Comparison of ENCODE assay signal across 8 cellular contexts in genomic region chr17:76071497-76072148, GRCh38. TPM values are rescaled to one million over a fixed set of nuclear protein-coding genes. Genes with fewer than 3 reads are reported as not detected.
DNase-seq lines count a peak whose midpoint lies in the region; ATAC-seq and TF ChIP-seq lines count a peak whose summit lies in the region.

No MANE protein-coding gene starts in this region.

- H3K27me3 Mint-ChIP-seq in effector memory CD8-positive, alpha-beta T cell: peaks cover 17 to 22% of the 10 kb centered on the region in 2 donors

- ATAC-seq in effector memory CD8-positive, alpha-beta T cell (replicated peaks): peak; percentile 17
- ATAC-seq in HG02623 (IDR thresholded peaks at IDR 0.05; ENCODE audit: unreplicated experiment): no peak
- ATAC-seq in HG03342 (IDR thresholded peaks at IDR 0.05; ENCODE audit: unreplicated experiment): no peak

- H3K9me2 ChIP-seq in PC-9 (ENCODE audit: insufficient read depth): no peaks in the 10 kb centered on the region

- H3K27me3 ChIP-seq in PC-9 (ENCODE audit: insufficient read depth, low read depth) (no peaks in the 10 kb centered on the region; the same call in 1 of the 2 replicates), osteoblast (ENCODE audit: insufficient read depth, low read length) (peaks cover 32% of the 10 kb centered on the region)

- peaks cover 47% of the 10 kb centered on the region for H3K79me2 ChIP-seq in PC-9 (ENCODE audit: low read depth)
- peaks cover 59% of the 10 kb centered on the region for H3K79me2 ChIP-seq in osteoblast (ENCODE audit: insufficient read depth, low read length)

- no peaks in the 10 kb centered on the region for H3K9me3 Mint-ChIP-seq in effector memory CD8-positive, alpha-beta T cell

- CTCF ChIA-PET in PC-9 (lab: Charles Lee): interaction anchor here (0.5 to 0.7 kb wide), 2 partner anchors 38 to 711 kb away, joined by 3 to 18 read pairs; no protein-coding TSS in a partner anchor

- peak overlapping the region; percentile 45 for H3K27ac ChIP-seq in PC-9
- H3K27ac ChIP-seq in osteoblast (ENCODE audit: low read depth, low read length): peak overlapping the region; percentile 82

- H3F3A ChIP-seq in PC-9 (ENCODE audit: insufficient read depth, low read depth): no peaks in the 10 kb centered on the region; the same call in 1 of the 2 replicates

- no peaks in the 10 kb centered on the region for H3K36me3 ChIP-seq in PC-9 (ENCODE audit: low read depth)
- peaks cover 13% of the 10 kb centered on the region for H3K36me3 ChIP-seq in osteoblast (ENCODE audit: insufficient read depth, low read length)

- peaks cover 29 to 32% of the 10 kb centered on the region in 2 donors for H3K4me1 Mint-ChIP-seq in effector memory CD8-positive, alpha-beta T cell (ENCODE audit: low read depth in 2 of 2)

- H2AFZ ChIP-seq in PC-9 (peak overlapping the region; percentile 91; the same call in 1 of the 2 replicates), osteoblast (ENCODE audit: low read length) (peak overlapping the region; percentile 69)

- BruUV-seq in PC-9 (replicated peaks; lab: Mats Ljungman, UMichigan): TSS peak; percentile 65

- H4K20me1 ChIP-seq in PC-9 (ENCODE audit: insufficient read depth) (peaks cover 9% of the 10 kb centered on the region; the same call in 1 of the 2 replicates), osteoblast (ENCODE audit: insufficient read depth, low read length) (peaks cover 27% of the 10 kb centered on the region)

- H3K36me3 Mint-ChIP-seq in effector memory CD8-positive, alpha-beta T cell (ENCODE audit: insufficient read depth): peaks cover 38% of the 10 kb centered on the region

- H3K9me3 ChIP-seq in PC-9 (ENCODE audit: insufficient read depth, low read depth): no peaks in the 10 kb centered on the region
- H3K9me3 ChIP-seq in osteoblast (ENCODE audit: low read depth, low read length): no peaks in the 10 kb centered on the region

- in situ Hi-C loops in GM13976 (cut with MboI; ENCODE audit: low sequenced_read_pairs, unreplicated experiment): no loop called here

- DNase-seq in GM13976 (ENCODE audit: low spot score) (peak; percentile 71), PC-9 (no peak), osteoblast (ENCODE audit: insufficient read length, low spot score, missing footprints) (peak; percentile 85), NCI-H2227 (lab: John Stamatoyannopoulos, UW; ENCODE audit: unreplicated experiment) (no peak), HK-2 (ENCODE audit: unreplicated experiment) (no peak)
- no peak for DNase-seq in effector memory CD8-positive, alpha-beta T cell

- H3K27ac Mint-ChIP-seq in effector memory CD8-positive, alpha-beta T cell: peak overlapping the region; percentile 97 to 98

- peak overlapping the region; percentile 95 to 97 for H3K4me3 Mint-ChIP-seq in effector memory CD8-positive, alpha-beta T cell

- intact Hi-C loops in PC-9 (cut with micrococcal nuclease; ENCODE audit: unreplicated experiment): no loop called here

- H3K4me2 ChIP-seq in PC-9 (peak overlapping the region; percentile 95), osteoblast (ENCODE audit: insufficient read depth, low read length) (peak overlapping the region; percentile 83)

- peaks cover 9% of the 10 kb centered on the region; the same call in 1 of the 2 replicates for H3K4me1 ChIP-seq in PC-9 (replicated peaks; ENCODE audit: insufficient read depth)
- peaks cover 12% of the 10 kb centered on the region for H3K4me1 ChIP-seq in osteoblast (ENCODE audit: insufficient read depth, low read length)

- POLR2A ChIA-PET in PC-9 (lab: Charles Lee; ENCODE audit: unreplicated experiment): interaction anchor here (0.7 kb wide), 1 partner anchor 32 kb away, joined by 20 read pairs; the partner anchor contains the start of gene EXOC7

- no peak for TF ChIP-seq CTCF in GM13976 (IDR thresholded peaks at IDR 0.05; ENCODE audit: borderline replicate concordance, control extremely low read depth, extremely low read depth, insufficient read depth, missing control alignments)
- TF ChIP-seq CTCF in PC-9 (conservative IDR thresholded peaks at IDR 0.05): no peak
- TF ChIP-seq CTCF in osteoblast (IDR thresholded peaks at IDR 0.05; ENCODE audit: extremely low read depth, low read depth, low read length): no peak

- H3K4me3 ChIP-seq in PC-9: peak overlapping the region; percentile 83
- peak overlapping the region; percentile 80 for H3K4me3 ChIP-seq in osteoblast (ENCODE audit: insufficient read depth, low read length)

RNA-seq across cellular contexts. Expression of gene SRP68, which starts 0.7 kb away (rescaled TPM):
- total RNA-seq in PC-9 (2021) (69.7 and 91.7 TPM in 2 replicates), osteoblast (22.7 and 25.3 TPM in 2 replicates)

RNA-seq across cellular contexts. Expression of gene GALR2, which starts 3.0 kb away (rescaled TPM):
- 2.8 and 3.0 TPM in 2 replicates for total RNA-seq in PC-9 (2021)
- 0.29 TPM in 1 of 2 replicates, not detected in the other for total RNA-seq in osteoblast

RNA-seq across cellular contexts. Expression of gene ZACN, which starts 7.4 kb away (rescaled TPM):
- total RNA-seq in PC-9 (2021) (not detected in 2 replicates), osteoblast (not detected in 2 replicates)

RNA-seq across cellular contexts. Expression of gene EXOC7, which starts 32.0 kb away (rescaled TPM):
- total RNA-seq in PC-9 (2021) (118 and 131 TPM in 2 replicates), osteoblast (102 TPM in 2 replicates)

RNA-seq across cellular contexts. Expression of gene EVPL, which starts 44.5 kb away (rescaled TPM):
- 60.8 and 77.8 TPM in 2 replicates for total RNA-seq in PC-9 (2021)
- not detected in 2 replicates for total RNA-seq in osteoblast

Comparison
In these comparisons a context has a peak if more than half of its experiments do, and no peak if none do; other contexts are left out.
1. DNase-seq: peak in GM13976 (single experiment) and osteoblast (single experiment); none in PC-9 (0 of 2), effector memory CD8-positive, alpha-beta T cell (0 of 3), NCI-H2227 (single experiment) and HK-2 (single experiment).